In the genomic region with DNA sequence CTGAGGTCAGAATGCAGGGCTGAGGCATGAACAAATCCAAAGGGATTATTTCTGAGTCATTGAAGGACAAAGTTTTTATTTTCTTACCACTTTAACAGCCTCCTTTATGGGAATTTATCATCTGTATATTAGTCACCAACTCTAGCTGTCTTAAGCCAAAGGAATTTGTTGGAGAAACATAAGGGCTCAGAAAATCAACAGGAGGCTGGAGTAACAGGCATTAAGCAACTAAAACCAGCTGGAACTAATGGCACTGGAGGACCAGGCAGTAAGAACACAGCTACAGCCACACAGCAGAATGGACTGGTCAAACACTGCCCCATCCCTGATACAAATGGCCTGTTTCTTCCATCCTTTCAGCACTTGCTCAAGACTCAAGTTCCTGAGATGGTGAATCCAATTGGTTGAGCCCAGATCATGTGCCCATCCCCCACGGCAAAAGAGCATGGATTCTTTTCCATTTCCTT, we compare ENCODE assay signal across 10 cellular contexts.
DNase-seq lines count a peak whose midpoint lies in the region; ATAC-seq lines count a peak whose summit lies in the region.
"Had no signal": no experiment of that assay in that cellular context is flagged by ENCODE, and none has a peak within 500 bp of the region (broad histone marks: within the 10 kb centered on the region; RNA-seq: fewer than 3 reads in every experiment).

No MANE protein-coding gene starts in this region.

- H3K18ac ChIP-seq in mesenchymal stem cell (ENCODE audit: low read depth in 1 of 2, low read length in 2 of 2): peak overlapping the region; percentile 1 to 78

- peaks cover 13% of the 10 kb centered on the region for H3K4me1 Mint-ChIP-seq in activated CD8-positive, alpha-beta T cell treated with anti-CD3 and anti-CD28 coated beads, Interleukin-2, amount 10 ng/mL, durations not matched to agents 7 days and 5 days (ENCODE audit: low read depth)

- peak overlapping the region; percentile 70 for H3K27ac ChIP-seq in mesenchymal stem cell (ENCODE audit: low read length, poor library complexity, severe bottlenecking)

- no peak overlapping the region for H2BK120ac ChIP-seq in mesenchymal stem cell (ENCODE audit: low read depth, low read length)

- H3K9ac ChIP-seq in mesenchymal stem cell (ENCODE audit: low read length): peak overlapping the region; percentile 14

- no peak overlapping the region for H2AFZ ChIP-seq in mesenchymal stem cell (ENCODE audit: low read depth, low read length)

- H2BK12ac ChIP-seq in mesenchymal stem cell (ENCODE audit: low read length in 2 of 2): no peak overlapping the region

- H4K91ac ChIP-seq in mesenchymal stem cell (ENCODE audit: low read length): peak overlapping the region; percentile 59

- no peaks in the 10 kb centered on the region for H3K27me3 ChIP-seq in mesenchymal stem cell (ENCODE audit: control insufficient read depth in 1 of 2, insufficient read depth in 1 of 2, low read length in 2 of 2)

- H3K4ac ChIP-seq in mesenchymal stem cell (ENCODE audit: low read depth in 1 of 2, low read length in 2 of 2): no peak overlapping the region

- POLR2A ChIA-PET in activated CD8-positive, alpha-beta T cell treated with anti-CD3 and anti-CD28 coated beads, Interleukin-2, amount 10 ng/mL, durations not matched to agents 7 days and 5 days (lab: Charles Lee): no interaction called here

- DNase-seq in AG08396 (ENCODE audit: low spot score) (peak; percentile 62), NCI-H226 (peak; percentile 70), dedifferentiated amniotic fluid mesenchymal stem cell (ENCODE audit: extremely low spot score) (peak; percentile 83), mesenchymal stem cell (peak; percentile 96), KG1 (lab: John Stamatoyannopoulos, UW) (no peak), 8988T (no peak)
- DNase-seq in activated CD8-positive, alpha-beta T cell treated with anti-CD3 and anti-CD28 coated beads, Interleukin-2, amount 10 ng/mL, durations not matched to agents 7 days and 5 days: no peak
- DNase-seq: activated T-cell treated with anti-CD3 and anti-CD28 coated beads, Interleukin-2, amount 50 U/mL, for 48 hours; T-helper 9 cell had no signal

- CTCF ChIA-PET in activated CD8-positive, alpha-beta T cell treated with anti-CD3 and anti-CD28 coated beads, Interleukin-2, amount 10 ng/mL, durations not matched to agents 7 days and 5 days (lab: Charles Lee): interaction anchor here (0.7 kb wide), 1 partner anchor 781 kb away, joined by 3 read pairs; a partner anchor contains a TSS

- no peak overlapping the region for H3K4me3 Mint-ChIP-seq in activated CD8-positive, alpha-beta T cell treated with anti-CD3 and anti-CD28 coated beads, Interleukin-2, amount 10 ng/mL, durations not matched to agents 7 days and 5 days

- peak overlapping the region in 1 of 2 experiments; percentile 11 for H3K4me3 ChIP-seq in mesenchymal stem cell (ENCODE audit: insufficient read depth in 1 of 2, low read depth in 1 of 2, low read length in 2 of 2)

- H3K79me1 ChIP-seq in mesenchymal stem cell (replicated peaks; ENCODE audit: low read length, poor library complexity, severe bottlenecking): no peaks in the 10 kb centered on the region

- H2AK5ac ChIP-seq in mesenchymal stem cell (ENCODE audit: low read length, severe bottlenecking): peak overlapping the region; percentile 23

- H3K23ac ChIP-seq in mesenchymal stem cell (ENCODE audit: low read length in 2 of 2): no peak overlapping the region

- H3K27me3 Mint-ChIP-seq in activated CD8-positive, alpha-beta T cell treated with anti-CD3 and anti-CD28 coated beads, Interleukin-2, amount 10 ng/mL, durations not matched to agents 7 days and 5 days (ENCODE audit: low read depth): peaks cover under 1% of the 10 kb centered on the region

- no peaks in the 10 kb centered on the region for H3K36me3 ChIP-seq in mesenchymal stem cell (ENCODE audit: control insufficient read depth in 1 of 2, insufficient read depth in 2 of 2, low read depth in 1 of 2, low read length in 2 of 2)

- no peaks in the 10 kb centered on the region for H3K9me3 Mint-ChIP-seq in activated CD8-positive, alpha-beta T cell treated with anti-CD3 and anti-CD28 coated beads, Interleukin-2, amount 10 ng/mL, durations not matched to agents 7 days and 5 days (ENCODE audit: insufficient read depth)

- H3K4me2 ChIP-seq in mesenchymal stem cell (ENCODE audit: low read length, poor library complexity, severe bottlenecking): no peak overlapping the region

- no peak for ATAC-seq in HG03139 (IDR thresholded peaks at IDR 0.05; ENCODE audit: unreplicated experiment)
- ATAC-seq in activated CD8-positive, alpha-beta T cell treated with anti-CD3 and anti-CD28 coated beads, Interleukin-2, amount 10 ng/mL, durations not matched to agents 7 days and 5 days: no peak

- H3K9me3 ChIP-seq in mesenchymal stem cell (ENCODE audit: control insufficient read depth, low read length): no peaks in the 10 kb centered on the region

- peaks cover 6% of the 10 kb centered on the region for H3K4me1 ChIP-seq in mesenchymal stem cell (ENCODE audit: control insufficient read depth, insufficient read depth, low read depth, low read length)

- H4K8ac ChIP-seq in mesenchymal stem cell (ENCODE audit: low read length): peak overlapping the region; percentile 90

- H3K36me3 Mint-ChIP-seq in activated CD8-positive, alpha-beta T cell treated with anti-CD3 and anti-CD28 coated beads, Interleukin-2, amount 10 ng/mL, durations not matched to agents 7 days and 5 days (ENCODE audit: low read depth): no peaks in the 10 kb centered on the region

- H2BK15ac ChIP-seq in mesenchymal stem cell (ENCODE audit: low read depth, poor library complexity, severe bottlenecking): no peak overlapping the region

- no peak overlapping the region for H3K27ac Mint-ChIP-seq in activated CD8-positive, alpha-beta T cell treated with anti-CD3 and anti-CD28 coated beads, Interleukin-2, amount 10 ng/mL, durations not matched to agents 7 days and 5 days

- H2BK5ac ChIP-seq in mesenchymal stem cell (ENCODE audit: low read depth, low read length, poor library complexity, severe bottlenecking): no peak overlapping the region

- WGBS in mesenchymal stem cell: 86% methylated on average over 1 of the region's 1 CpG

- no peak overlapping the region for H3K14ac ChIP-seq in mesenchymal stem cell (ENCODE audit: low read length in 2 of 2)

Comparison
In these comparisons a context has a peak if more than half of its experiments do, and no peak if none do; other contexts are left out.
1. DNase-seq: peak in AG08396 (single experiment), NCI-H226 (single experiment), dedifferentiated amniotic fluid mesenchymal stem cell (single experiment) and mesenchymal stem cell (single experiment); none in activated CD8-positive, alpha-beta T cell treated with anti-CD3 and anti-CD28 coated beads, Interleukin-2, amount 10 ng/mL, durations not matched to agents 7 days and 5 days (single experiment), KG1 (single experiment) and 8988T (single experiment).